ENCODE assay signal across 14 cellular contexts in genomic region chr12:83199069-83199468, GRCh38.
A peak's percentile ranks its signal among the peaks of the same experiment; 100 is the strongest.
DNase-seq lines count a peak whose midpoint lies in the region; ATAC-seq, FAIRE-seq and TF ChIP-seq lines count a peak whose summit lies in the region.
"Had no signal": no experiment of that assay in that cellular context is flagged by ENCODE, and none has a peak within 500 bp of the region (broad histone marks: within the 10 kb centered on the region; RNA-seq: fewer than 3 reads in every experiment).

No MANE protein-coding gene starts in this region.

- H2BK15ac ChIP-seq in mesenchymal stem cell (ENCODE audit: low read depth, poor library complexity, severe bottlenecking), result no peak overlapping the region

- H3K27me3 ChIP-seq in HUES6 (ENCODE audit: control insufficient read depth, insufficient read depth, low read length) (no peaks in the 10 kb centered on the region), K562 (ENCODE audit: control insufficient read depth in 2 of 2, insufficient read depth in 2 of 2, low read length in 2 of 2) (no peaks in the 10 kb centered on the region), iPS-20b (ENCODE audit: insufficient read depth, low read length) (no peaks in the 10 kb centered on the region), mesenchymal stem cell (ENCODE audit: control insufficient read depth in 1 of 2, insufficient read depth in 1 of 2, low read length in 2 of 2) (no peaks in the 10 kb centered on the region)

- H3K4me1 ChIP-seq in HUES6 (ENCODE audit: control insufficient read depth, insufficient read depth, low read length) (peaks cover 34% of the 10 kb centered on the region), K562 (replicated peaks in 1 of 2; ENCODE audit: control insufficient read depth in 2 of 2, insufficient read depth in 2 of 2, low read length in 2 of 2) (no peaks in the 10 kb centered on the region; a peak in 2 of 5 replicates), iPS-20b (ENCODE audit: insufficient read depth, low read length) (peaks cover 32% of the 10 kb centered on the region; the same call in 1 of the 2 replicates), mesenchymal stem cell (ENCODE audit: control insufficient read depth, insufficient read depth, low read depth, low read length) (no peaks in the 10 kb centered on the region)

- H3K4ac ChIP-seq in mesenchymal stem cell (ENCODE audit: low read depth in 1 of 2, low read length in 2 of 2), result no peak overlapping the region

- no peaks in the 10 kb centered on the region for H3K9me1 ChIP-seq in K562 (ENCODE audit: control insufficient read depth, insufficient read depth, low read length)

- no peak overlapping the region for H4K91ac ChIP-seq in mesenchymal stem cell (ENCODE audit: low read length)

- H3K79me2 ChIP-seq in K562 (ENCODE audit: control insufficient read depth, insufficient read depth, low read length), result no peaks in the 10 kb centered on the region

- H3K4me3 Mint-ChIP-seq in activated CD4-positive, alpha-beta memory T cell treated with anti-CD3 and anti-CD28 coated beads, Interleukin-2, amount 10 ng/mL, durations not matched to agents 7 days and 5 days, result no peak overlapping the region

- FAIRE-seq in K562 (lab: Jason Lieb, UNC), result no peak

- H3K27ac ChIP-seq in HUES6 (ENCODE audit: low read depth, low read length), result peak overlapping the region; percentile 92
- no peak overlapping the region for H3K27ac ChIP-seq in K562 (ENCODE audit: extremely low read depth, low read depth, low read length)
- peak overlapping the region; percentile 50 for H3K27ac ChIP-seq in iPS-20b (ENCODE audit: low read length)
- H3K27ac ChIP-seq in mesenchymal stem cell (ENCODE audit: low read length, poor library complexity, severe bottlenecking), result no peak overlapping the region

- TF ChIP-seq CTCF in K562 (IDR thresholded peaks at IDR 0.05 in 2 of 3, conservative IDR thresholded peaks at IDR 0.05 in 1 of 3; ENCODE audit: insufficient read depth in 2 of 3, low read depth in 1 of 3, low read length in 3 of 3), result no peak

- H3K79me1 ChIP-seq in mesenchymal stem cell (replicated peaks; ENCODE audit: low read length, poor library complexity, severe bottlenecking), result no peaks in the 10 kb centered on the region

- TF ChIP-seq RAD21 in K562 (CRISPR knock-in tag; conservative IDR thresholded peaks at IDR 0.05 in 1 of 2, IDR thresholded peaks at IDR 0.05 in 1 of 2), result no peak

- H2AFZ ChIP-seq in K562 (ENCODE audit: low read depth, low read length) (peak overlapping the region; percentile 71), mesenchymal stem cell (ENCODE audit: low read depth, low read length) (no peak overlapping the region)

- H3K4me2 ChIP-seq in K562 (ENCODE audit: insufficient read depth, low read length) (no peak overlapping the region), mesenchymal stem cell (ENCODE audit: low read length, poor library complexity, severe bottlenecking) (no peak overlapping the region)

- H3K9me3 ChIP-seq in HUES6 (ENCODE audit: control insufficient read depth, insufficient read depth, low read depth, low read length), result peaks cover 11% of the 10 kb centered on the region; the same call in 1 of the 2 replicates
- H3K9me3 ChIP-seq in K562 (replicated peaks; ENCODE audit: control insufficient read depth, insufficient read depth, low read depth, low read length), result no peaks in the 10 kb centered on the region; the same call in 1 of the 2 replicates
- H3K9me3 ChIP-seq in iPS-20b (ENCODE audit: insufficient read depth, low read depth, low read length), result no peaks in the 10 kb centered on the region
- H3K9me3 ChIP-seq in mesenchymal stem cell (ENCODE audit: control insufficient read depth, low read length), result no peaks in the 10 kb centered on the region

- no peak for TF ChIP-seq EP300 in K562 (IDR thresholded peaks at IDR 0.05; ENCODE audit: low read length)

- H3K36me3 ChIP-seq in HUES6 (ENCODE audit: control insufficient read depth, insufficient read depth, low read length) (no peaks in the 10 kb centered on the region), K562 (ENCODE audit: control insufficient read depth, insufficient read depth, low read length) (no peaks in the 10 kb centered on the region), iPS-20b (ENCODE audit: insufficient read depth, low read depth, low read length) (no peaks in the 10 kb centered on the region), mesenchymal stem cell (ENCODE audit: control insufficient read depth in 1 of 2, insufficient read depth in 2 of 2, low read depth in 1 of 2, low read length in 2 of 2) (no peaks in the 10 kb centered on the region)

- TF ChIP-seq POLR2A in K562 (conservative IDR thresholded peaks at IDR 0.05), result no peak

- no peak overlapping the region for H3K27ac Mint-ChIP-seq in activated CD4-positive, alpha-beta memory T cell treated with anti-CD3 and anti-CD28 coated beads, Interleukin-2, amount 10 ng/mL, durations not matched to agents 7 days and 5 days

- H4K20me1 ChIP-seq in K562 (replicated peaks; ENCODE audit: control insufficient read depth, insufficient read depth, low read length), result no peaks in the 10 kb centered on the region

- H3K4me3 ChIP-seq in HUES6 (ENCODE audit: low read depth, low read length), result peak overlapping the region; percentile 29; the same call in 1 of the 2 replicates
- H3K4me3 ChIP-seq in K562, result no peak overlapping the region
- peak overlapping the region; percentile 50; the same call in 1 of the 2 replicates for H3K4me3 ChIP-seq in iPS-20b (ENCODE audit: low read length)
- H3K4me3 ChIP-seq in mesenchymal stem cell (ENCODE audit: insufficient read depth in 1 of 2, low read depth in 1 of 2, low read length in 2 of 2), result no peak overlapping the region

- no peak overlapping the region for H2BK120ac ChIP-seq in mesenchymal stem cell (ENCODE audit: low read depth, low read length)

- in situ Hi-C loops in K562 (cut with MboI), result no loop called here

- no peak overlapping the region for H3K14ac ChIP-seq in mesenchymal stem cell (ENCODE audit: low read length in 2 of 2)

- H2BK5ac ChIP-seq in mesenchymal stem cell (ENCODE audit: low read depth, low read length, poor library complexity, severe bottlenecking), result no peak overlapping the region

- POLR2A ChIA-PET in K562 (lab: Yijun Ruan, JAX), result interaction anchor here (0.7 kb wide), 1 partner anchor 51 kb away, joined by 3 read pairs; no protein-coding TSS in a partner anchor
- POLR2A ChIA-PET in activated CD4-positive, alpha-beta memory T cell treated with anti-CD3 and anti-CD28 coated beads, Interleukin-2, amount 10 ng/mL, durations not matched to agents 7 days and 5 days (lab: Charles Lee), result no interaction called here

- no peak overlapping the region for H2BK12ac ChIP-seq in mesenchymal stem cell (ENCODE audit: low read length in 2 of 2)

- H3K9ac ChIP-seq in HUES6 (ENCODE audit: low read length), result peak overlapping the region; percentile 70
- no peak overlapping the region for H3K9ac ChIP-seq in K562 (ENCODE audit: insufficient read depth in 1 of 2, low read depth in 2 of 2, low read length in 2 of 2)
- H3K9ac ChIP-seq in iPS-20b (ENCODE audit: low read depth, low read length), result peak overlapping the region; percentile 54; the same call in 1 of the 2 replicates
- H3K9ac ChIP-seq in mesenchymal stem cell (ENCODE audit: low read length), result no peak overlapping the region

- CTCF ChIA-PET in K562 (lab: Yijun Ruan, JAX; ENCODE audit: low intra/inter-chr PET ratio), result no interaction called here
- CTCF ChIA-PET in activated CD4-positive, alpha-beta memory T cell treated with anti-CD3 and anti-CD28 coated beads, Interleukin-2, amount 10 ng/mL, durations not matched to agents 7 days and 5 days (lab: Charles Lee), result no interaction called here

- H3K18ac ChIP-seq in mesenchymal stem cell (ENCODE audit: low read depth in 1 of 2, low read length in 2 of 2), result no peak overlapping the region

- no peaks in the 10 kb centered on the region for H3K9me3 Mint-ChIP-seq in activated CD4-positive, alpha-beta memory T cell treated with anti-CD3 and anti-CD28 coated beads, Interleukin-2, amount 10 ng/mL, durations not matched to agents 7 days and 5 days

- no TSS peak for BruUV-seq in K562 (replicated peaks; lab: Mats Ljungman, UMichigan)

- intact Hi-C loops in K562 (cut with micrococcal nuclease), result no loop called here

- no peak overlapping the region for H3K23ac ChIP-seq in mesenchymal stem cell (ENCODE audit: low read length in 2 of 2)

- no peak overlapping the region for H2AK5ac ChIP-seq in mesenchymal stem cell (ENCODE audit: low read length, severe bottlenecking)

- ATAC-seq in K562, result no peak
- ATAC-seq in HG02678 (IDR thresholded peaks at IDR 0.05; ENCODE audit: unreplicated experiment), result no peak
- ATAC-seq: HCT116 had no signal

- H4K8ac ChIP-seq in mesenchymal stem cell (ENCODE audit: low read length), result no peak overlapping the region

- DNase-seq in K562 (ENCODE audit: extremely low read depth in 1 of 4, low spot score in 3 of 4), result no peak
- peak; percentile 14 for DNase-seq in pons (ENCODE audit: low spot score)
- no peak for DNase-seq in mesenchymal stem cell
- no peak for DNase-seq in activated CD4-positive, alpha-beta memory T cell treated with anti-CD3 and anti-CD28 coated beads, Interleukin-2, amount 10 ng/mL, durations not matched to agents 7 days and 5 days
- DNase-seq: COR-L47, NCI-H1092, NCI-H2081 treated with DMSO at 0.1 percent for 48 hours, NCI-H526 treated with DMSO at 0.1 percent for 48 hours, OCI-M1, SIG-M5 had no signal

- no peaks in the 10 kb centered on the region for H3K36me3 Mint-ChIP-seq in activated CD4-positive, alpha-beta memory T cell treated with anti-CD3 and anti-CD28 coated beads, Interleukin-2, amount 10 ng/mL, durations not matched to agents 7 days and 5 days (ENCODE audit: low read depth)

- no peaks in the 10 kb centered on the region for H3K4me1 Mint-ChIP-seq in activated CD4-positive, alpha-beta memory T cell treated with anti-CD3 and anti-CD28 coated beads, Interleukin-2, amount 10 ng/mL, durations not matched to agents 7 days and 5 days

- no peaks in the 10 kb centered on the region for H3K27me3 Mint-ChIP-seq in activated CD4-positive, alpha-beta memory T cell treated with anti-CD3 and anti-CD28 coated beads, Interleukin-2, amount 10 ng/mL, durations not matched to agents 7 days and 5 days

TF ChIP-seq in K562, 482 proteins besides CTCF, POLR2A, EP300 and RAD21 (continues in another document):
- TF ChIP-seq XRCC3 (IDR thresholded peaks at IDR 0.05), result no peak

Comparison
In these comparisons a context has a peak if more than half of its experiments do, and no peak if none do; other contexts are left out.
1. H3K27ac ChIP-seq: peak in HUES6 (single experiment) and iPS-20b (single experiment); none in K562 (single experiment) and mesenchymal stem cell (single experiment).
2. H3K4me3 ChIP-seq: peak in HUES6 (single experiment) and iPS-20b (single experiment); none in K562 (single experiment) and mesenchymal stem cell (0 of 2).
3. H3K9ac ChIP-seq: peak in HUES6 (single experiment) and iPS-20b (single experiment); none in K562 (0 of 2) and mesenchymal stem cell (single experiment).